ENCODE assay signal across 8 cellular contexts in genomic region chr10:50740351-50740688, GRCh38. TPM values are rescaled to one million over a fixed set of nuclear protein-coding genes. Genes with fewer than 3 reads are reported as not detected.
DNase-seq lines count a peak whose midpoint lies in the region; ATAC-seq and TF ChIP-seq lines count a peak whose summit lies in the region.

No MANE protein-coding gene starts in this region.

- 3 to 4% methylated on average over 8 of the region's 8 CpGs for WGBS in lower leg skin, 2 donors

- H3K4me1 Mint-ChIP-seq in CD14-positive monocyte = peaks cover 16% of the 10 kb centered on the region
- H3K4me1 Mint-ChIP-seq in T-helper 17 cell = peaks cover 22% of the 10 kb centered on the region
- peaks cover 24% of the 10 kb centered on the region for H3K4me1 Mint-ChIP-seq in stimulated activated effector memory CD8-positive, alpha-beta T cell treated with anti-CD3 and anti-CD28 coated beads, Interleukin-12 subunit alpha, Interleukin-12 subunit beta, amount 100 ng/mL, for 72 hours

- H3K27me3 Mint-ChIP-seq in CD14-positive monocyte (ENCODE audit: low read depth in 3 of 3) (peaks cover 31 to 48% (median 34%) of the 10 kb centered on the region in 3 donors), T-helper 17 cell (no peaks in the 10 kb centered on the region)

- intact Hi-C loops in CD14-positive monocyte (cut with micrococcal nuclease) = no loop called here
- intact Hi-C loops in lower leg skin (cut with DNase I; ENCODE audit: low total_unique reads) = no loop called here

- H3K27ac Mint-ChIP-seq in CD14-positive monocyte (peak overlapping the region in 1 of 7 donors; percentile 21), T-helper 17 cell (peak overlapping the region; percentile 93)
- H3K27ac Mint-ChIP-seq in stimulated activated effector memory CD8-positive, alpha-beta T cell treated with anti-CD3 and anti-CD28 coated beads, Interleukin-12 subunit alpha, Interleukin-12 subunit beta, amount 100 ng/mL, for 72 hours = peak overlapping the region; percentile 97

- H3K36me3 Mint-ChIP-seq in CD14-positive monocyte = peaks cover 0 to 3% of the 10 kb centered on the region in 2 donors
- peaks cover 2% of the 10 kb centered on the region for H3K36me3 Mint-ChIP-seq in T-helper 17 cell (ENCODE audit: low read depth)
- peaks cover 9% of the 10 kb centered on the region for H3K36me3 Mint-ChIP-seq in stimulated activated effector memory CD8-positive, alpha-beta T cell treated with anti-CD3 and anti-CD28 coated beads, Interleukin-12 subunit alpha, Interleukin-12 subunit beta, amount 100 ng/mL, for 72 hours

- no peak for TF ChIP-seq POLR2A in lower leg skin (IDR thresholded peaks at IDR 0.05)

- TF ChIP-seq CTCF in CD14-positive monocyte (IDR thresholded peaks at IDR 0.05) (no peak), coronary artery (IDR thresholded peaks at IDR 0.05) (no peak), lower leg skin (IDR thresholded peaks at IDR 0.05) (no peak)

- H3K27ac ChIP-seq in coronary artery = peak overlapping the region; percentile 64 to 88

- H3K4me3 Mint-ChIP-seq in CD14-positive monocyte (peak overlapping the region; percentile 86 to 97), T-helper 17 cell (peak overlapping the region; percentile 99)
- H3K4me3 Mint-ChIP-seq in stimulated activated effector memory CD8-positive, alpha-beta T cell treated with anti-CD3 and anti-CD28 coated beads, Interleukin-12 subunit alpha, Interleukin-12 subunit beta, amount 100 ng/mL, for 72 hours = peak overlapping the region; percentile 96

- H3K9me3 ChIP-seq in T-helper 17 cell (ENCODE audit: control insufficient read depth, low read length, poor library complexity, severe bottlenecking) = no peaks in the 10 kb centered on the region

- ATAC-seq in GM19351 (IDR thresholded peaks at IDR 0.05; ENCODE audit: unreplicated experiment) (peak; percentile 35), HG03442 (IDR thresholded peaks at IDR 0.05; ENCODE audit: unreplicated experiment) (peak; percentile 43), T-helper 17 cell (peak; percentile 30)
- ATAC-seq in stimulated activated effector memory CD8-positive, alpha-beta T cell treated with anti-CD3 and anti-CD28 coated beads, Interleukin-12 subunit alpha, Interleukin-12 subunit beta, amount 100 ng/mL, for 72 hours = peak; percentile 80

- no peak for DNase-seq in CD14-positive monocyte (ENCODE audit: low spot score)
- DNase-seq in T-helper 17 cell = no peak
- DNase-seq in coronary artery (ENCODE audit: low spot score) = no peak
- DNase-seq in lower leg skin (ENCODE audit: low spot score in 2 of 2) = no peak
- peak in 1 of 2 donors; percentile 54 for DNase-seq in stimulated activated effector memory CD8-positive, alpha-beta T cell treated with anti-CD3 and anti-CD28 coated beads, Interleukin-12 subunit alpha, Interleukin-12 subunit beta, amount 100 ng/mL, for 72 hours (ENCODE audit: low spot score in 2 of 2)
- DNase-seq in T-helper 9 cell = no peak

- peaks cover 0 to 9% (median 1%) of the 10 kb centered on the region in 7 donors for H3K9me3 Mint-ChIP-seq in CD14-positive monocyte
- no peaks in the 10 kb centered on the region for H3K9me3 Mint-ChIP-seq in stimulated activated effector memory CD8-positive, alpha-beta T cell treated with anti-CD3 and anti-CD28 coated beads, Interleukin-12 subunit alpha, Interleukin-12 subunit beta, amount 100 ng/mL, for 72 hours

- peak overlapping the region; percentile 76 for H3K4me3 ChIP-seq in coronary artery
- H3K4me3 ChIP-seq in lower leg skin (ENCODE audit: low read depth, poor library complexity, severe bottlenecking) = peak overlapping the region; percentile 71

RNA-seq across cellular contexts. Expression of gene ASAH2B, which starts 0.6 kb away (rescaled TPM):
- polyA plus RNA-seq in CD14-positive monocyte = not detected
- total RNA-seq in T-helper 17 cell (1 to 10 TPM; 1.3 TPM), lower leg skin (1 to 10 TPM; 1.2 to 4.0 (median 2.5) TPM)

Comparison
In these comparisons a context has a peak if more than half of its experiments do, and no peak if none do; other contexts are left out.
1. ATAC-seq: peak in every context shown above with its lines; median percentile 80 in stimulated activated effector memory CD8-positive, alpha-beta T cell treated with anti-CD3 and anti-CD28 coated beads, Interleukin-12 subunit alpha, Interleukin-12 subunit beta, amount 100 ng/mL, for 72 hours; 43 in HG03442; 35 in GM19351; 30 in T-helper 17 cell.